10 cellular contexts compared by ENCODE assay signal in the genomic region with DNA sequence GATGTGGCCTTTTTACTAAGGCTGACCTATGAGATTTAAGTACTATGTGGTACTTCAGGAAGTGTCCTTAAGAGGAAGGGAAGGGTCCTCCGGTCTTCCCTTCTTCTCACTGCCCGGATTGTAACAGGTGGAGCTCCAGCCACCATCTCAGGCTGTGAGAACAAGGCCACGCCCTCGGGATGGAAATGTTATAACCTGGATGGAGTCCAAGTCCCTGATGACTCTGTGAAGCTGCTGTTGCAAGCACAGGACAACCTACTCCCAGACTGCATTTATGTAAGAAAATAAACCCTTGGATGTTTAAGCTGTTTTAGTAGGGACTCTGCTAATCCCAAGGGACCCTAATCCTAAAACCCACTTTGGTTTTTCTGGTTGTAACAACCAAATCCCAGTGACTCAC.
DNase-seq lines count a peak whose midpoint lies in the region; ATAC-seq lines count a peak whose summit lies in the region.
"Had no signal": no experiment of that assay in that cellular context is flagged by ENCODE, and none has a peak within 500 bp of the region (broad histone marks: within the 10 kb centered on the region; RNA-seq: fewer than 3 reads in every experiment).

No MANE protein-coding gene starts in this region.

- intact Hi-C loops in left colon (cut with DNase I, micrococcal nuclease), result no loop called here

- peak; percentile 93 for ATAC-seq in left colon
- ATAC-seq in GM21619 (IDR thresholded peaks at IDR 0.05; ENCODE audit: unreplicated experiment), result no peak
- ATAC-seq in HG03095 (IDR thresholded peaks at IDR 0.05; ENCODE audit: unreplicated experiment), result no peak
- ATAC-seq: stimulated activated naive CD8-positive, alpha-beta T cell treated with anti-CD3 and anti-CD28 coated beads, Interleukin-15, Interleukin-2, amounts not matched to agents 100 U/mL and 50 U/mL, for 24 hours had no signal

- DNase-seq in DMS153 treated with DMSO at 0.1 percent for 48 hours (lab: John Stamatoyannopoulos, UW; ENCODE audit: unreplicated experiment) (peak; percentile 85), NCI-H128 (lab: John Stamatoyannopoulos, UW; ENCODE audit: unreplicated experiment) (peak; percentile 41), SHP77 treated with DMSO at 0.1 percent for 48 hours (lab: John Stamatoyannopoulos, UW) (peak; percentile 1), left colon (peak; percentile 45 to 65), NOMO-1 (lab: John Stamatoyannopoulos, UW; ENCODE audit: unreplicated experiment in 2 of 2) (no peak)
- no peak for DNase-seq in central memory CD4-positive, alpha-beta T cell
- DNase-seq: amniotic stem cell; stimulated activated naive CD8-positive, alpha-beta T cell treated with anti-CD3 and anti-CD28 coated beads, Interleukin-15, Interleukin-2, amounts not matched to agents 100 U/mL and 50 U/mL, for 24 hours had no signal

Comparison
In these comparisons a context has a peak if more than half of its experiments do, and no peak if none do; other contexts are left out.
1. DNase-seq: peak in DMS153 treated with DMSO at 0.1 percent for 48 hours (single experiment), NCI-H128 (single experiment), SHP77 treated with DMSO at 0.1 percent for 48 hours (single experiment) and left colon (2 of 2); none in NOMO-1 (0 of 2) and central memory CD4-positive, alpha-beta T cell (single experiment).